ENCODE assay signal across 19 cellular contexts in the genomic region with DNA sequence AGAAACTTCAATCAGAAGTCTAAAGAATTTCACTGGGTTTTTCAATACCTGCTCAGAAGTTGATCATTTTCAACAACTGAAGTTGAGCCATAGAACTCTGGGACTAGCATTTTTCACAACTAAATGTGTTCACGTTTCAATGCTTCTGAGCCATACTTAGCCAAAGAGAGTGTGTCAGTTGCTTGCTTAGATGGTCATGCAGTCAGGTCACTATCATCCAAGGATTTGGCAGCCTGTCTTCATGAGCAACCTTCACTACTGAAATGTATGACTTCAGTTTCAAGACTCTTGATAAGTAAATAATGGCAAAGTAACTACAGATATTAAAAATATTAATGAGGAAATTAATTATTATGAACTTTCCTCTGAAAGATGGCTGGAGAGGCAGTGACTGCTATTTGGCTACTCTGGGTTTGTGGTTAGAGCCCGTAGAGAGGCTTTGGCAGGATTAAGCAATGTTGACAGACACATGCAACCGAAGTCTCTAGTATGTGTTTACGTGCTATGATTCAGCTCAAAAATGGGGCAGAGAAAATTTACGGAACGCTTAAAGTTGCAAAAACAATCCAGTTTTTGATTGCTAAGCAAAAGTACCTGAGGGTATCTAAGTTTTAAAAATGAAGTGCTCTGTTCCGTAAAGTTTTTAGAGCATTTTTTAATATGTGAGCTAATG.
A peak's percentile ranks its signal among the peaks of the same experiment; 100 is the strongest.
DNase-seq lines count a peak whose midpoint lies in the region; ATAC-seq, FAIRE-seq and TF ChIP-seq lines count a peak whose summit lies in the region.
"Had no signal": no experiment of that assay in that cellular context is flagged by ENCODE, and none has a peak within 500 bp of the region (broad histone marks: within the 10 kb centered on the region; RNA-seq: fewer than 3 reads in every experiment).

No MANE protein-coding gene starts in this region.

- no peak overlapping the region for H3K4me3 ChIP-seq in kidney (ENCODE audit: low read length in 2 of 2)
- H3K4me3 ChIP-seq: cardiac muscle cell, heart left ventricle, transverse colon had no signal

- H3K9ac ChIP-seq in kidney (ENCODE audit: low read length in 2 of 2): no peak overlapping the region

- H3K27ac ChIP-seq in kidney (ENCODE audit: low read depth in 2 of 2, low read length in 2 of 2): no peak overlapping the region
- H3K27ac ChIP-seq: cardiac muscle cell, heart left ventricle, transverse colon had no signal

- peak; percentile 9 for DNase-seq in HuH-7.5 (ENCODE audit: low spot score)
- DNase-seq in RPMI7951 (ENCODE audit: low read depth): peak; percentile 44
- DNase-seq in foreskin melanocyte: peak; percentile 11
- peak; percentile 6 for DNase-seq in urothelium cell line (ENCODE audit: low spot score)
- no peak for DNase-seq in kidney
- DNase-seq in amniotic stem cell (lab: John Stamatoyannopoulos, UW): no peak
- DNase-seq: CD4-positive, alpha-beta memory T cell; heart left ventricle; KG1; left cardiac atrium; naive thymus-derived CD8-positive, alpha-beta T cell; NCI-H1930; NCI-H526 treated with DMSO at 0.1 percent for 48 hours; Right ventricle myocardium superior; stimulated activated CD4-positive, alpha-beta T cell treated with anti-CD3 and anti-CD28 coated beads, Interleukin-1b, Interleukin-23, amount 100 ng/mL, for 48 hours; transverse colon had no signal

- H3K4me1 ChIP-seq in kidney (ENCODE audit: control insufficient read depth in 1 of 2, insufficient read depth in 1 of 2, low read depth in 1 of 2, low read length in 2 of 2): no peaks in the 10 kb centered on the region
- H3K4me1 ChIP-seq: heart left ventricle, transverse colon had no signal

- no peak for ATAC-seq in GM19463 (IDR thresholded peaks at IDR 0.05; ENCODE audit: unreplicated experiment)
- ATAC-seq: heart left ventricle; left cardiac atrium; naive thymus-derived CD8-positive, alpha-beta T cell had no signal

- intact Hi-C loops in kidney (cut with DNase I): no loop called here

- H3K36me3 ChIP-seq in kidney (ENCODE audit: control insufficient read depth in 1 of 2, insufficient read depth in 2 of 2, low read length in 2 of 2): no peaks in the 10 kb centered on the region
- H3K36me3 ChIP-seq: cardiac muscle cell, heart left ventricle, transverse colon had no signal

- no peak for TF ChIP-seq CTCF in kidney (IDR thresholded peaks at IDR 0.05; ENCODE audit: borderline replicate concordance, extremely low read depth, insufficient read depth)

- FAIRE-seq in urothelium cell line (lab: Jason Lieb, UNC) (no peak), kidney (lab: Jason Lieb, UNC) (no peak)
- FAIRE-seq: TTC549 had no signal

- H3K9me3 ChIP-seq in kidney (ENCODE audit: control insufficient read depth in 1 of 2, low read length in 2 of 2): no peaks in the 10 kb centered on the region
- H3K9me3 ChIP-seq: heart left ventricle, transverse colon had no signal

Comparison
In these comparisons a context has a peak if more than half of its experiments do, and no peak if none do; other contexts are left out.
1. DNase-seq: peak in HuH-7.5 (single experiment), RPMI7951 (single experiment), foreskin melanocyte (single experiment) and urothelium cell line (single experiment); none in kidney (single experiment) and amniotic stem cell (single experiment).